Comparison of ENCODE assay signal across 9 cellular contexts in the genomic region with DNA sequence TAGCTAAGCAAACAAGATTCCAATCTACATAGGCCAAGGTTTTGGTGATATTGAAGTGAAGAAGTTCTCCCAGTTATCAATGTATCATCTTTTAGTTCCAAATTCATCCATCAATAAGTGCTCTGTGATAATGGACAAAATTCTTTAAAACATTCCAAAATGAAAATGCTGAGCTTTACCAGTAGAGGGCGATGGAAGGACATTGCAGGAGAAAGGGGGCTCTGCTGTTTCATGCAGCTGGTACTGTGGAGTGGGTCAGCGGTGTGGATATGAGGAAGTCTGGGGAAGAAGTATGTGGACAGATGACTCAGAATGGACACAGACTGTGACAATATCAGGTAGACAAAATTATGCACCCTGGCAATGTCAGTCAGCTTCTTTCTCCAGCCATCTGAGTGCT. TPM values are rescaled to one million over a fixed set of nuclear protein-coding genes. Genes with fewer than 3 reads are reported as not detected.
DNase-seq lines count a peak whose midpoint lies in the region; ATAC-seq and TF ChIP-seq lines count a peak whose summit lies in the region.
"Had no signal": no experiment of that assay in that cellular context is flagged by ENCODE, and none has a peak within 500 bp of the region (broad histone marks: within the 10 kb centered on the region; RNA-seq: fewer than 3 reads in every experiment).

No MANE protein-coding gene starts in this region.

- peak; percentile 50 to 64 for TF ChIP-seq CTCF in Caco-2 (IDR thresholded peaks at IDR 0.05; ENCODE audit: insufficient read depth in 1 of 2, low read depth in 1 of 2, low read length in 1 of 2, severe bottlenecking in 1 of 2, unreplicated experiment in 1 of 2)
- TF ChIP-seq CTCF in HCT116 (IDR thresholded peaks at IDR 0.05 in 2 of 3, conservative IDR thresholded peaks at IDR 0.05 in 1 of 3; ENCODE audit: borderline replicate concordance in 1 of 3, insufficient read depth in 1 of 3, low read depth in 2 of 3, low read length in 2 of 3), result peak; percentile 47 to 62 (median 60); a peak in 5 of 6 replicates
- TF ChIP-seq CTCF in ascending aorta (IDR thresholded peaks at IDR 0.05), result peak; percentile 18 to 60 (median 39)
- peak; percentile 45 for TF ChIP-seq CTCF in lower lobe of right lung (IDR thresholded peaks at IDR 0.05)

- BruUV-seq in Caco-2 (replicated peaks; lab: Mats Ljungman, UMichigan), result no TSS peak
- BruUV-seq in HCT116 (replicated peaks; lab: Mats Ljungman, UMichigan), result no TSS peak

- no peak overlapping the region for H3K4me2 ChIP-seq in HCT116 (ENCODE audit: low read length)

- CTCF ChIA-PET in Caco-2 (lab: Charles Lee) (interaction anchor here (0.5 to 1.2 kb wide), 5 partner anchors 41 to 211 kb away, joined by 3 to 7 read pairs (median 3); no protein-coding TSS in a partner anchor), HCT116 (lab: Charles Lee) (interaction anchor here (0.6 to 1.7 kb wide), 6 partner anchors 9 to 665 kb away, joined by 3 to 5 read pairs (median 4); no protein-coding TSS in a partner anchor)

- H3K27me3 ChIP-seq in Caco-2 (replicated peaks; ENCODE audit: control insufficient read depth, insufficient read depth, low read length) (no peaks in the 10 kb centered on the region), HCT116 (ENCODE audit: insufficient read depth, low read length) (no peaks in the 10 kb centered on the region), ascending aorta (no peaks in the 10 kb centered on the region), lower lobe of right lung (ENCODE audit: low read depth) (no peaks in the 10 kb centered on the region)

- no peaks in the 10 kb centered on the region for H3K9me3 Mint-ChIP-seq in Caco-2 (ENCODE audit: unreplicated experiment)
- no peaks in the 10 kb centered on the region for H3K9me3 Mint-ChIP-seq in activated T-helper 1 cell treated with anti-CD3 and anti-CD28 coated beads, Interleukin-12 subunit alpha, Interleukin-12 subunit beta, Interleukin-2, Interleukin-4 antibody, amounts not matched to agents 30 ng/mL and 10 ng/mL and 1 ng/mL, durations not matched to agents 14 hours and 24 hours and 36 hours

- H3K36me3 ChIP-seq in Caco-2 (ENCODE audit: control insufficient read depth, insufficient read depth, low read length) (no peaks in the 10 kb centered on the region), HCT116 (ENCODE audit: control insufficient read depth in 1 of 2, insufficient read depth in 2 of 2, low read length in 2 of 2) (no peaks in the 10 kb centered on the region), ascending aorta (no peaks in the 10 kb centered on the region), lower lobe of right lung (no peaks in the 10 kb centered on the region)

- peak; percentile 64 for TF ChIP-seq RAD21 in HCT116 (IDR thresholded peaks at IDR 0.05; ENCODE audit: low read depth)

- intact Hi-C loops in Caco-2 (cut with micrococcal nuclease; ENCODE audit: unreplicated experiment) (no loop called here), HCT116 (cut with micrococcal nuclease) (no loop called here), ascending aorta (cut with DNase I) (no loop called here), lower lobe of right lung (cut with DNase I) (no loop called here)
- intact Hi-C loops in activated T-helper 1 cell treated with anti-CD3 and anti-CD28 coated beads, Interleukin-12 subunit alpha, Interleukin-12 subunit beta, Interleukin-2, Interleukin-4 antibody, amounts not matched to agents 30 ng/mL and 10 ng/mL and 1 ng/mL, durations not matched to agents 14 hours and 24 hours and 36 hours (cut with micrococcal nuclease), result no loop called here

- no peak overlapping the region for H2AFZ ChIP-seq in HCT116 (ENCODE audit: low read depth, low read length, poor library complexity, severe bottlenecking)

- no peaks in the 10 kb centered on the region for H3K9me2 ChIP-seq in HCT116 (ENCODE audit: insufficient read depth)

- no peak overlapping the region for H3K27ac Mint-ChIP-seq in Caco-2 (ENCODE audit: unreplicated experiment)
- H3K27ac Mint-ChIP-seq in activated T-helper 1 cell treated with anti-CD3 and anti-CD28 coated beads, Interleukin-12 subunit alpha, Interleukin-12 subunit beta, Interleukin-2, Interleukin-4 antibody, amounts not matched to agents 30 ng/mL and 10 ng/mL and 1 ng/mL, durations not matched to agents 14 hours and 24 hours and 36 hours, result no peak overlapping the region
- H3K27ac Mint-ChIP-seq: activated naive CD8-positive, alpha-beta T cell treated with anti-CD3 and anti-CD28 coated beads, Interleukin-2, amount 10 ng/mL, durations not matched to agents 7 days and 5 days had no signal

- H3K27ac ChIP-seq in HCT116 (ENCODE audit: low read depth, low read length) (no peak overlapping the region), ascending aorta (no peak overlapping the region), lower lobe of right lung (no peak overlapping the region), caudate nucleus (ENCODE audit: low read depth, low read length) (no peak overlapping the region)

- ATAC-seq in HCT116 (no peak), lower lobe of right lung (peak in 1 of 2 donors; percentile 32), HG03342 (IDR thresholded peaks at IDR 0.05; ENCODE audit: unreplicated experiment) (no peak)

- H3K9ac ChIP-seq in HCT116 (ENCODE audit: low read length), result no peak overlapping the region

- RAD21 ChIA-PET in HCT116 (lab: Charles Lee; ENCODE audit: low non-redundant PET in 1 of 2, low total read pairs in 2 of 2, uncharacterized antibody in 2 of 2, unreplicated experiment in 2 of 2), result interaction anchor here in 1 of 2 experiments (1.2 kb wide), 1 partner anchor 167 kb away, joined by 3 read pairs; no protein-coding TSS in a partner anchor

- no peaks in the 10 kb centered on the region for H3K79me2 ChIP-seq in HCT116 (ENCODE audit: insufficient read depth, low read length)

- H4K20me1 ChIP-seq in HCT116 (ENCODE audit: insufficient read depth), result no peaks in the 10 kb centered on the region

- H3K27me3 Mint-ChIP-seq in Caco-2 (ENCODE audit: insufficient read depth, unreplicated experiment), result no peaks in the 10 kb centered on the region
- peaks cover 9% of the 10 kb centered on the region for H3K27me3 Mint-ChIP-seq in activated T-helper 1 cell treated with anti-CD3 and anti-CD28 coated beads, Interleukin-12 subunit alpha, Interleukin-12 subunit beta, Interleukin-2, Interleukin-4 antibody, amounts not matched to agents 30 ng/mL and 10 ng/mL and 1 ng/mL, durations not matched to agents 14 hours and 24 hours and 36 hours (ENCODE audit: insufficient read depth)
- H3K27me3 Mint-ChIP-seq: activated naive CD8-positive, alpha-beta T cell treated with anti-CD3 and anti-CD28 coated beads, Interleukin-2, amount 10 ng/mL, durations not matched to agents 7 days and 5 days had no signal

- H3K9me3 ChIP-seq in Caco-2 (no peaks in the 10 kb centered on the region), HCT116 (ENCODE audit: control insufficient read depth in 1 of 2, insufficient read depth in 1 of 2, low read depth in 1 of 2, low read length in 2 of 2) (no peaks in the 10 kb centered on the region), ascending aorta (no peaks in the 10 kb centered on the region), lower lobe of right lung (no peaks in the 10 kb centered on the region)

- H3K4me1 ChIP-seq in Caco-2 (no peaks in the 10 kb centered on the region), HCT116 (ENCODE audit: control insufficient read depth in 1 of 2, insufficient read depth in 2 of 2, low read length in 2 of 2) (no peaks in the 10 kb centered on the region), ascending aorta (no peaks in the 10 kb centered on the region), lower lobe of right lung (no peaks in the 10 kb centered on the region)

- H3K4me3 Mint-ChIP-seq in Caco-2 (ENCODE audit: unreplicated experiment), result no peak overlapping the region
- H3K4me3 Mint-ChIP-seq in activated T-helper 1 cell treated with anti-CD3 and anti-CD28 coated beads, Interleukin-12 subunit alpha, Interleukin-12 subunit beta, Interleukin-2, Interleukin-4 antibody, amounts not matched to agents 30 ng/mL and 10 ng/mL and 1 ng/mL, durations not matched to agents 14 hours and 24 hours and 36 hours, result no peak overlapping the region
- H3K4me3 Mint-ChIP-seq: activated naive CD8-positive, alpha-beta T cell treated with anti-CD3 and anti-CD28 coated beads, Interleukin-2, amount 10 ng/mL, durations not matched to agents 7 days and 5 days had no signal

- TF ChIP-seq POLR2A in HCT116 (IDR thresholded peaks at IDR 0.05; ENCODE audit: borderline replicate concordance, extremely low read depth, insufficient read depth, insufficient read length), result no peak

- no peaks in the 10 kb centered on the region for H3K4me1 Mint-ChIP-seq in Caco-2 (ENCODE audit: low read depth, unreplicated experiment)
- no peaks in the 10 kb centered on the region for H3K4me1 Mint-ChIP-seq in activated T-helper 1 cell treated with anti-CD3 and anti-CD28 coated beads, Interleukin-12 subunit alpha, Interleukin-12 subunit beta, Interleukin-2, Interleukin-4 antibody, amounts not matched to agents 30 ng/mL and 10 ng/mL and 1 ng/mL, durations not matched to agents 14 hours and 24 hours and 36 hours (ENCODE audit: low read depth)
- H3K4me1 Mint-ChIP-seq: activated naive CD8-positive, alpha-beta T cell treated with anti-CD3 and anti-CD28 coated beads, Interleukin-2, amount 10 ng/mL, durations not matched to agents 7 days and 5 days had no signal

- H3K36me3 Mint-ChIP-seq in Caco-2 (ENCODE audit: insufficient read depth, unreplicated experiment), result no peaks in the 10 kb centered on the region
- no peaks in the 10 kb centered on the region for H3K36me3 Mint-ChIP-seq in activated T-helper 1 cell treated with anti-CD3 and anti-CD28 coated beads, Interleukin-12 subunit alpha, Interleukin-12 subunit beta, Interleukin-2, Interleukin-4 antibody, amounts not matched to agents 30 ng/mL and 10 ng/mL and 1 ng/mL, durations not matched to agents 14 hours and 24 hours and 36 hours (ENCODE audit: low read depth)
- H3K36me3 Mint-ChIP-seq: activated naive CD8-positive, alpha-beta T cell treated with anti-CD3 and anti-CD28 coated beads, Interleukin-2, amount 10 ng/mL, durations not matched to agents 7 days and 5 days had no signal

- DNase-seq in Caco-2, result peak in 1 of 2 experiments; percentile 17
- DNase-seq in HCT116 (ENCODE audit: low read depth, low spot score), result no peak
- DNase-seq in ascending aorta (ENCODE audit: low spot score in 2 of 2), result no peak
- no peak for DNase-seq in lower lobe of right lung
- no peak for DNase-seq in activated T-helper 1 cell treated with anti-CD3 and anti-CD28 coated beads, Interleukin-12 subunit alpha, Interleukin-12 subunit beta, Interleukin-2, Interleukin-4 antibody, amounts not matched to agents 30 ng/mL and 10 ng/mL and 1 ng/mL, durations not matched to agents 14 hours and 24 hours and 36 hours (ENCODE audit: low spot score)
- DNase-seq in mucosa of gallbladder (ENCODE audit: low spot score), result no peak
- no peak for DNase-seq in caudate nucleus (lab: John Stamatoyannopoulos, UW)
- DNase-seq: activated naive CD8-positive, alpha-beta T cell treated with anti-CD3 and anti-CD28 coated beads, Interleukin-2, amount 10 ng/mL, durations not matched to agents 7 days and 5 days had no signal

- H3K4me3 ChIP-seq in Caco-2 (ENCODE audit: low read depth, low read length) (no peak overlapping the region), HCT116 (replicated peaks in 1 of 2; ENCODE audit: low read depth in 1 of 2, low read length in 2 of 2) (no peak overlapping the region), ascending aorta (no peak overlapping the region), lower lobe of right lung (no peak overlapping the region)

- POLR2A ChIA-PET in Caco-2 (lab: Charles Lee) (no interaction called here), HCT116 (lab: Charles Lee) (no interaction called here)

RNA-seq across cellular contexts. Expression of gene HS6ST2, which starts 46.6 kb away (rescaled TPM):
- total RNA-seq in Caco-2 (2022) (33.7 and 34.9 TPM in 2 replicates), HCT116 (2021; ENCODE audit: unreplicated experiment) (24.6 TPM), ascending aorta (not detected), lower lobe of right lung (0.92 TPM), mucosa of gallbladder (1.2 TPM)
- 13.3 and 14.2 TPM in 2 replicates for polyA plus RNA-seq in HCT116 (2012)
- 1.1 TPM in 2 replicates for total RNA-seq in activated T-helper 1 cell treated with anti-CD3 and anti-CD28 coated beads, Interleukin-12 subunit alpha, Interleukin-12 subunit beta, Interleukin-2, Interleukin-4 antibody, amounts not matched to agents 30 ng/mL and 10 ng/mL and 1 ng/mL, durations not matched to agents 14 hours and 24 hours and 36 hours
- total RNA-seq: activated naive CD8-positive, alpha-beta T cell treated with anti-CD3 and anti-CD28 coated beads, Interleukin-2, amount 10 ng/mL, durations not matched to agents 7 days and 5 days had no signal

Comparison
In these comparisons a context has a peak if more than half of its experiments do, and no peak if none do; other contexts are left out.
1. RNA of gene HS6ST2, which starts 46.6 kb away (total RNA-seq): 33.7 to 34.9 TPM in Caco-2 and 24.6 TPM in HCT116 (single experiment); 1.2 TPM in mucosa of gallbladder (single experiment), 1.1 TPM in activated T-helper 1 cell treated with anti-CD3 and anti-CD28 coated beads, Interleukin-12 subunit alpha, Interleukin-12 subunit beta, Interleukin-2, Interleukin-4 antibody, amounts not matched to agents 30 ng/mL and 10 ng/mL and 1 ng/mL, durations not matched to agents 14 hours and 24 hours and 36 hours, 0.92 TPM in lower lobe of right lung (single experiment) and not detected in ascending aorta (single experiment); every median in the first group is over 10 times any median in the second.
2. Peak in every context shown above with its lines, with median percentiles within 50 percentile points of each other: CTCF ChIP-seq.